10 cellular contexts compared by ENCODE assay signal in the genomic region with DNA sequence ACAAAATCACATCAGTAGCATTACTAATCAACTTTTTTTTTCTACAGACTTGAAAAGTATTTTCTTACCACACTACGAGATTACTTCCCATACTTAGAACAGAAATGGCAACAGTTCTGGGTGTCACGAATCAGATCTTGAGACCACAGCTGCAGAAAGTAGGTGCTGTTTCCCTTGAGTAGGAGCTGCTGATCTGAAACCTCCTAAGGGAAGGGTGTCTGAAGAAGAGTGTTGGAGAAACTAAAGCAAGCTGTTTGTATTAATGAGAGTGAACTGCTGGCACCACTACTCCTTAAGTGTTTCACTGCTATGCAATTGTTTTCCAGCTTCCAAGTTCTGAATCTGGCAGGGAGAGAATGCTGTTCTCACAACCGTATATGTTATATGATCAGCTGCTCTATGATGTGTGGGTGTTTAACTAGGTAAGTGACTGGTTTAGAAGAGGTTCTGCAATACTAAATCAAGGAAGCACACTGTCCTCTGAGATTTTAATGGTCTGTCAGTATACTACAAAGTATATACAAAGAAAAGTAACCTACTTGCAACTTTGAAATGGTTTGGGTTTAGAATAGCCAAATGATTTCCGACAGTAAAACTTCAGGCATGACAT. TPM values are rescaled to one million over a fixed set of nuclear protein-coding genes. Genes with fewer than 3 reads are reported as not detected.
A peak's percentile ranks its signal among the peaks of the same experiment; 100 is the strongest.
DNase-seq lines count a peak whose midpoint lies in the region; ATAC-seq lines count a peak whose summit lies in the region.
"Had no signal": no experiment of that assay in that cellular context is flagged by ENCODE, and none has a peak within 500 bp of the region (broad histone marks: within the 10 kb centered on the region; RNA-seq: fewer than 3 reads in every experiment).

No MANE protein-coding gene starts in this region.

- ATAC-seq in activated T-cell treated with anti-CD3 and anti-CD28 coated beads, Interleukin-2, amount 50 U/mL, for 4 hours, result peak; percentile 27 to 30
- ATAC-seq: sciatic nerve had no signal

- H3K4me1 Mint-ChIP-seq in activated T-cell treated with anti-CD3 and anti-CD28 coated beads, Interleukin-2, amount 50 U/mL, for 4 hours (ENCODE audit: low read depth), result peaks cover 55% of the 10 kb centered on the region

- no peak overlapping the region for H2BK12ac ChIP-seq in neuronal stem cell (ENCODE audit: low read length)

- H3K36me3 ChIP-seq in neuronal stem cell (replicated peaks in 1 of 2; ENCODE audit: control insufficient read depth in 2 of 2, insufficient read depth in 2 of 2, low read length in 2 of 2), result no peaks in the 10 kb centered on the region

- H3K14ac ChIP-seq in neuronal stem cell (ENCODE audit: low read length), result no peak overlapping the region

- WGBS in neuronal stem cell (ENCODE audit: extremely low coverage in 2 of 2, insufficient read length in 2 of 2, insufficient replicate concordance in 1 of 2), 2 donors, result no CpG with 5 or more reads among the region's 4 CpGs

- no peak overlapping the region for H3K9ac ChIP-seq in neuronal stem cell (ENCODE audit: low read depth, low read length, poor library complexity)

- H3K9me3 ChIP-seq in neuronal stem cell (replicated peaks in 1 of 2; ENCODE audit: control insufficient read depth in 2 of 2, insufficient read depth in 1 of 2, low read depth in 1 of 2, low read length in 2 of 2), result no peaks in the 10 kb centered on the region

- H3K4me3 Mint-ChIP-seq in activated T-cell treated with anti-CD3 and anti-CD28 coated beads, Interleukin-2, amount 50 U/mL, for 4 hours, result peak overlapping the region; percentile 92

- H3K18ac ChIP-seq in neuronal stem cell (ENCODE audit: low read length), result no peak overlapping the region

- no peak overlapping the region for H4K8ac ChIP-seq in neuronal stem cell (ENCODE audit: low read depth, low read length)

- H2AFZ ChIP-seq in neuronal stem cell (ENCODE audit: low read length), result no peak overlapping the region

- H4K91ac ChIP-seq in neuronal stem cell (ENCODE audit: low read depth, low read length, poor library complexity), result no peak overlapping the region

- H2AK5ac ChIP-seq in neuronal stem cell (ENCODE audit: low read depth, low read length), result no peak overlapping the region

- no peak for DNase-seq in activated T-cell treated with anti-CD3 and anti-CD28 coated beads, Interleukin-2, amount 50 U/mL, for 4 hours
- DNase-seq in activated T-cell treated with anti-CD3 and anti-CD28 coated beads, Interleukin-2, amount 50 U/mL, for 1 hour, result no peak
- DNase-seq in OCI-M1 (lab: John Stamatoyannopoulos, UW), result peak; percentile 60
- peak; percentile 29 for DNase-seq in epidermal melanocyte (ENCODE audit: insufficient read length, low spot score)
- no peak for DNase-seq in substantia nigra (lab: John Stamatoyannopoulos, UW)
- DNase-seq in neuronal stem cell (ENCODE audit: low spot score), result no peak
- DNase-seq in NCI-H526 treated with DMSO at 0.1 percent for 48 hours (lab: John Stamatoyannopoulos, UW), result no peak
- DNase-seq in NCI-H1092 treated with DMSO at 0.1 percent for 48 hours (lab: John Stamatoyannopoulos, UW), result no peak
- DNase-seq: activated effector memory CD4-positive, alpha-beta T cell treated with Interleukin-2 at 50 U/mL for 16 hours had no signal

- no peak overlapping the region for H2BK15ac ChIP-seq in neuronal stem cell (ENCODE audit: low read length)

- no peak overlapping the region for H2BK120ac ChIP-seq in neuronal stem cell (ENCODE audit: low read depth, low read length)

- H3K79me1 ChIP-seq in neuronal stem cell (ENCODE audit: low read depth, low read length), result peaks cover 3% of the 10 kb centered on the region

- H3K4me3 ChIP-seq in neuronal stem cell (ENCODE audit: low read length in 2 of 2), result no peak overlapping the region

- no peak overlapping the region for H3K4ac ChIP-seq in neuronal stem cell (ENCODE audit: low read length)

- no peaks in the 10 kb centered on the region for H3K36me3 Mint-ChIP-seq in activated T-cell treated with anti-CD3 and anti-CD28 coated beads, Interleukin-2, amount 50 U/mL, for 4 hours (ENCODE audit: insufficient read depth)

- no peak overlapping the region for H3K4me2 ChIP-seq in neuronal stem cell (ENCODE audit: insufficient read depth, low read length, poor library complexity, severe bottlenecking)

- H3K27me3 ChIP-seq in neuronal stem cell (ENCODE audit: control insufficient read depth in 3 of 3, insufficient read depth in 3 of 3, low read depth in 1 of 3, low read length in 3 of 3), result no peaks in the 10 kb centered on the region

- no peaks in the 10 kb centered on the region for H3K9me3 Mint-ChIP-seq in activated T-cell treated with anti-CD3 and anti-CD28 coated beads, Interleukin-2, amount 50 U/mL, for 4 hours

- H3K4me1 ChIP-seq in neuronal stem cell (ENCODE audit: control insufficient read depth in 2 of 2, insufficient read depth in 1 of 2, low read depth in 1 of 2, low read length in 2 of 2), result peaks cover 9 to 16% of the 10 kb centered on the region in 2 donors

- H3K27ac ChIP-seq in substantia nigra (ENCODE audit: low read depth, low read length, poor library complexity, severe bottlenecking), result peak overlapping the region; percentile 99
- H3K27ac ChIP-seq in neuronal stem cell (replicated peaks; ENCODE audit: low read length), result no peak overlapping the region

- no peak overlapping the region for H2BK5ac ChIP-seq in neuronal stem cell (ENCODE audit: low read length)

- H3K27me3 Mint-ChIP-seq in activated T-cell treated with anti-CD3 and anti-CD28 coated beads, Interleukin-2, amount 50 U/mL, for 4 hours (ENCODE audit: low read depth), result no peaks in the 10 kb centered on the region

- H3K23ac ChIP-seq in neuronal stem cell (ENCODE audit: low read depth, low read length, poor library complexity), result no peak overlapping the region

RNA-seq across cellular contexts. Expression of a gene that starts 3.3 kb away (rescaled TPM):
- total RNA-seq in activated T-cell treated with anti-CD3 and anti-CD28 coated beads, Interleukin-2, amount 50 U/mL, for 4 hours, result 1 to 10 TPM; 2.8 to 3.2 (median 3.1) TPM
- polyA plus RNA-seq in neuronal stem cell (2013, experiment 1 of 2), result 27.1 TPM
- 28.1 TPM for polyA plus RNA-seq in neuronal stem cell (2013, experiment 2 of 2)

RNA-seq across cellular contexts. Expression of a gene that starts 55.9 kb away (rescaled TPM):
- total RNA-seq in activated T-cell treated with anti-CD3 and anti-CD28 coated beads, Interleukin-2, amount 50 U/mL, for 4 hours, result 100 to 1,000 TPM; 549 to 631 (median 628) TPM
- 110 TPM for polyA plus RNA-seq in neuronal stem cell (2013, experiment 1 of 2)
- 105 TPM for polyA plus RNA-seq in neuronal stem cell (2013, experiment 2 of 2)

Comparison
In these comparisons a context has a peak if more than half of its experiments do, and no peak if none do; other contexts are left out.
1. DNase-seq: peak in OCI-M1 (single experiment) and epidermal melanocyte (single experiment); none in activated T-cell treated with anti-CD3 and anti-CD28 coated beads, Interleukin-2, amount 50 U/mL, for 4 hours (single experiment), activated T-cell treated with anti-CD3 and anti-CD28 coated beads, Interleukin-2, amount 50 U/mL, for 1 hour (single experiment), substantia nigra (0 of 49), neuronal stem cell (single experiment), NCI-H526 treated with DMSO at 0.1 percent for 48 hours (single experiment) and NCI-H1092 treated with DMSO at 0.1 percent for 48 hours (single experiment).